Comparison of ENCODE assay signal across 7 cellular contexts in genomic region chr1:219839595-219839994, GRCh38.
DNase-seq lines count a peak whose midpoint lies in the region; ATAC-seq and TF ChIP-seq lines count a peak whose summit lies in the region.
"Not testable (repeated sequence)": the region's sequence is repeated elsewhere in the genome, so short reads cannot be mapped to it uniquely, and the experiment has no call there.

No MANE protein-coding gene starts in this region.

- not testable (repeated sequence) for H4K20me1 ChIP-seq in GM23338 (replicated peaks; ENCODE audit: insufficient read depth)

- not testable (repeated sequence) for H3K79me2 ChIP-seq in GM23338 (replicated peaks; ENCODE audit: insufficient read depth)

- not testable (repeated sequence) for H3K27me3 ChIP-seq in GM23338 (ENCODE audit: insufficient read depth)
- H3K27me3 ChIP-seq in endodermal cell (ENCODE audit: control insufficient read depth, insufficient read depth, low read length, poor library complexity, severe bottlenecking), result peaks cover 31% of the 10 kb centered on the region

- TF ChIP-seq CTCF in GM23338 (conservative IDR thresholded peaks at IDR 0.05; ENCODE audit: low read depth in 2 of 2), result 0 out of 4 replicates have a peak, but pooled peaks have one; percentile 13 to 18
- peak; percentile 68 for TF ChIP-seq CTCF in endodermal cell (conservative IDR thresholded peaks at IDR 0.05)
- TF ChIP-seq CTCF in nephron progenitor cell (IDR thresholded peaks at IDR 0.05), result peak; percentile 18

- H3K4me3 ChIP-seq in GM23338 (peak overlapping the region; percentile 53), endodermal cell (ENCODE audit: low read length) (peak overlapping the region; percentile 67), iPS-18c (ENCODE audit: insufficient read depth, low read depth, low read length) (peak overlapping the region; percentile 31)

- WGBS in endodermal cell (ENCODE audit: insufficient coverage in 1 of 2, insufficient read length in 1 of 2), 2 experiments, result 19 to 28% methylated on average over 12 to 15 of the region's 15 CpGs

- H3K4me3 Mint-ChIP-seq in GM23338 (peak overlapping the region; percentile 56; the same call in 2 of the 3 replicates), endodermal cell (peak overlapping the region; percentile 78), nephron progenitor cell (peak overlapping the region; percentile 79)

- H3K36me3 Mint-ChIP-seq in GM23338 (ENCODE audit: low read depth); endodermal cell (ENCODE audit: low read depth); nephron progenitor cell (ENCODE audit: low read depth): not testable (repeated sequence)

- H3K4me2 ChIP-seq in GM23338, result peak overlapping the region; percentile 70

- H2AFZ ChIP-seq in GM23338, result peak overlapping the region; percentile 58; the same call in 1 of the 2 replicates

- H3K9ac ChIP-seq in endodermal cell (ENCODE audit: extremely low read depth, low read length, poor library complexity, severe bottlenecking), result not testable (repeated sequence)

- not testable (repeated sequence) for H3F3A ChIP-seq in GM23338 (replicated peaks; ENCODE audit: low read depth)

- H3K4me1 ChIP-seq in GM23338 (ENCODE audit: insufficient read depth), result peaks cover 12% of the 10 kb centered on the region
- not testable (repeated sequence) for H3K4me1 ChIP-seq in endodermal cell (ENCODE audit: control insufficient read depth, insufficient read depth, low read length)

- H3K27ac Mint-ChIP-seq in GM23338, nephron progenitor cell: not testable (repeated sequence)
- peak overlapping the region; percentile 93 for H3K27ac Mint-ChIP-seq in endodermal cell

- H3K9me3 ChIP-seq in endodermal cell (ENCODE audit: control insufficient read depth, low read length); iPS-18c (ENCODE audit: control insufficient read depth, insufficient read depth, low read length): not testable (repeated sequence)

- H3K27me3 Mint-ChIP-seq in GM23338 (ENCODE audit: insufficient read depth, low read depth, poor library complexity); nephron progenitor cell (ENCODE audit: low read depth, poor library complexity): not testable (repeated sequence)
- H3K27me3 Mint-ChIP-seq in endodermal cell (ENCODE audit: insufficient read depth), result peaks cover 61% of the 10 kb centered on the region

- ATAC-seq in GM23338, result not testable (repeated sequence)

- H3K9me2 ChIP-seq in GM23338 (ENCODE audit: insufficient read depth), result not testable (repeated sequence)

- not testable (repeated sequence) for H3K27ac ChIP-seq in GM23338 (ENCODE audit: low read depth); endodermal cell (ENCODE audit: low read depth, low read length)

- H3K36me3 ChIP-seq in GM23338 (ENCODE audit: insufficient read depth); endodermal cell (ENCODE audit: control insufficient read depth, insufficient read depth, low read length): not testable (repeated sequence)

- peak; percentile 68 for DNase-seq in GM23338 (ENCODE audit: low spot score)
- peak; percentile 58 for DNase-seq in NCI-H1092 treated with DMSO at 0.1 percent for 48 hours (lab: John Stamatoyannopoulos, UW)
- DNase-seq in NCI-H345 treated with DMSO at 0.1 percent for 48 hours (lab: John Stamatoyannopoulos, UW; ENCODE audit: unreplicated experiment), result peak; percentile 2
- peak; percentile 27 for DNase-seq in SK-N-DZ (ENCODE audit: low spot score)
- DNase-seq in endodermal cell, result peak; percentile 89
- DNase-seq in nephron progenitor cell, result peak; percentile 62

- H3K9me3 Mint-ChIP-seq in GM23338, result not testable (repeated sequence)
- H3K9me3 Mint-ChIP-seq in endodermal cell, result peaks cover 11% of the 10 kb centered on the region
- peaks cover 18% of the 10 kb centered on the region for H3K9me3 Mint-ChIP-seq in nephron progenitor cell

- H3K4me1 Mint-ChIP-seq in GM23338, result peaks cover 22% of the 10 kb centered on the region
- H3K4me1 Mint-ChIP-seq in endodermal cell, result peaks cover 13% of the 10 kb centered on the region
- peaks cover 25% of the 10 kb centered on the region for H3K4me1 Mint-ChIP-seq in nephron progenitor cell

Comparison
In these comparisons a context has a peak if more than half of its experiments do, and no peak if none do; other contexts are left out.
1. DNase-seq: peak in every context shown above with its lines; median percentile 89 in endodermal cell; 68 in GM23338; 62 in nephron progenitor cell; 58 in NCI-H1092 treated with DMSO at 0.1 percent for 48 hours; 27 in SK-N-DZ; 2 in NCI-H345 treated with DMSO at 0.1 percent for 48 hours.
2. CTCF ChIP-seq: peak in every context shown above with its lines; median percentile 68 in endodermal cell; 18 in nephron progenitor cell; 16 in GM23338.